ENCODE assay signal across 1 cellular context in the genomic region with DNA sequence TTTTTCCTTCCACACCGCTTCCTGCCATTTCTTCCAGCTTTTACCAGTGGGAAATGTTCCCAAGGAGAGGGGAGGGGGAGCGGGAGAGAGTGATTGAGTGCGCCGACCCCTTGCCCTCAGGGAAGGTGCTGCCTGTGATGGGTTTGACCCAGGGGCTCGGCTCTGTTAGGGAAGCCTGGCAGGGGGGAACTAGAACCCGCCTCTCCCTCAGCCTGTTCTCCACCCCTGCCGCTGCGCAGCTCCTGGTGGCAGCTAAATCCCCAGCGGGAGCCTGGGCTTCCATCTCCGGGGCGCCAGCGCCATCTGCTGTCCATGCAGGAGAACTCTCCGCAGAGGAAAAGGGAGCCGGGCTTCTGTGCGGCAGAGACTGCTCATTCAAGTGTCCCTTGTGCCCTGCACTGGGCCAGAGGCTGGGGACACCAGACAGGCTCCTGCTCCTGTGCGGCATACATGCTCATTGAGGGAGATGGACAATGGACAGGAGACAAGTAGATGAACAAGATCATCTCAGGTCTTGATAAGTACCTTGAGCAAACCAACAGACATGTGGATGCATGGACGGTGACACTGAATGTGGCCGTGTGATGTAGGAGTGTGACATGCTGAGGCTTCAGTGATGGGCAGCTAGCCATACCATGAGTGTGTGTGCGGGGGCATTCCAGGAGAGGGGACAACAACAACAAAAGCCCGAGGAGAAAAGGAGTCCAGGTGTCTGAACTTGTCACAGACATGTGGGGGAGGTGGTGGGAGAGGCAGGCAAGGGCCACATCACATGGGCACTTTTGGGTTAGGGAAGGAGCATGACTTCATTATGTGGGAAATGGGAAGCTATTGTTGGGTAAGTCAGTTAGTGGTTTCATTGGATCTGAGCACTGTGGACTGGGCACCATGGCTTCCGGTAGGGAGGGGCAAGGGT.
TF ChIP-seq lines count a peak whose summit lies in the region.

No MANE protein-coding gene starts in this region.

TF ChIP-seq in HEK293, 187 proteins besides CTCF, POLR2A, EP300 and RAD21 (continued from another document and continues in another):
- TF ChIP-seq, protein P1, sequence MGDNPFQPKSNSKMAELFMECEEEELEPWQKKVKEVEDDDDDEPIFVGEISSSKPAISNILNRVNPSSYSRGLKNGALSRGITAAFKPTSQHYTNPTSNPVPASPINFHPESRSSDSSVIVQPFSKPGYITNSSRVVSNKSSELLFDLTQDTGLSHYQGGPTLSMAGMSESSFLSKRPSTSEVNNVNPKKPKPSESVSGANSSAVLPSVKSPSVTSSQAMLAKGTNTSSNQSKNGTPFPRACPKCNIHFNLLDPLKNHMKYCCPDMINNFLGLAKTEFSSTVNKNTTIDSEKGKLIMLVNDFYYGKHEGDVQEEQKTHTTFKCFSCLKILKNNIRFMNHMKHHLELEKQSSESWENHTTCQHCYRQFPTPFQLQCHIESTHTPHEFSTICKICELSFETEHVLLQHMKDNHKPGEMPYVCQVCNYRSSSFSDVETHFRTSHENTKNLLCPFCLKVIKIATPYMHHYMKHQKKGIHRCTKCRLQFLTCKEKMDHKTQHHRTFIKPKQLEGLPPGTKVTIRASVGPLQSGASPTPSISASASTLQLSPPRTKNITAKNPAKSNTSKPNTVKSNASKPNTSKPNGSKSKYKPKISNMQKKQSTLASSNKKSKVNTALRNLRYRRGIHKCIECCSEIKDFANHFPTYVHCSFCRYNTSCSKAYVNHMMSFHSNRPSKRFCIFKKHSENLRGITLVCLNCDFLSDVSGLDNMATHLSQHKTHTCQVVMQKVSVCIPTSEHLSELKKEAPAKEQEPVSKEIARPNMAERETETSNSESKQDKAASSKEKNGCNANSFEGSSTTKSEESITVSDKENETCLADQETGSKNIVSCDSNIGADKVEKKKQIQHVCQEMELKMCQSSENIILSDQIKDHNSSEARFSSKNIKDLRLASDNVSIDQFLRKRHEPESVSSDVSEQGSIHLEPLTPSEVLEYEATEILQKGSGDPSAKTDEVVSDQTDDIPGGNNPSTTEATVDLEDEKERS (tag by site-specific recombination; IDR thresholded peaks at IDR 0.05): no peak
- TF ChIP-seq KLF1 (tag by site-specific recombination; IDR thresholded peaks at IDR 0.05) (no peak), ZBTB1 (tag by site-specific recombination; IDR thresholded peaks at IDR 0.05) (no peak), ZNF510 (tag by site-specific recombination; IDR thresholded peaks at IDR 0.05; ENCODE audit: insufficient replicate concordance) (no peak), ZSCAN30 (tag by site-specific recombination; IDR thresholded peaks at IDR 0.05) (peak; percentile 79), PRDM4 (tag by site-specific recombination; IDR thresholded peaks at IDR 0.05) (no peak), ZNF24 (tag by site-specific recombination; IDR thresholded peaks at IDR 0.05) (no peak), OSR2 (tag by site-specific recombination; IDR thresholded peaks at IDR 0.05) (peak; percentile 59), ZNF16 (tag by site-specific recombination; IDR thresholded peaks at IDR 0.05; ENCODE audit: low read depth) (no peak), EGR2 (tag by site-specific recombination; IDR thresholded peaks at IDR 0.05; ENCODE audit: low read depth) (peak; percentile 56; the same call in 1 of the 2 replicates), ZBTB26 (tag by site-specific recombination; optimal IDR thresholded peaks at IDR 0.05) (peak; percentile 8), ZNF148 (tag by site-specific recombination; IDR thresholded peaks at IDR 0.05; ENCODE audit: borderline replicate concordance) (no peak), GLIS2 (tag by site-specific recombination; IDR thresholded peaks at IDR 0.05) (peak; percentile 84), ZNF561 (tag by site-specific recombination; IDR thresholded peaks at IDR 0.05; ENCODE audit: borderline replicate concordance) (no peak), REPIN1 (tag by site-specific recombination; IDR thresholded peaks at IDR 0.05; ENCODE audit: low read depth) (no peak), ZNF398 (tag by site-specific recombination; IDR thresholded peaks at IDR 0.05) (peak; percentile 72), ZNF221 (tag by site-specific recombination; IDR thresholded peaks at IDR 0.05; ENCODE audit: borderline replicate concordance) (no peak), GLIS1 (tag by site-specific recombination; IDR thresholded peaks at IDR 0.05) (peak; percentile 92), ZNF426 (tag by site-specific recombination; IDR thresholded peaks at IDR 0.05) (no peak), ZNF114 (tag by site-specific recombination; IDR thresholded peaks at IDR 0.05) (no peak), ZBTB48 (tag by site-specific recombination; IDR thresholded peaks at IDR 0.05) (peak; percentile 42; the same call in 1 of the 2 replicates), ZNF2 (tag by site-specific recombination; IDR thresholded peaks at IDR 0.05) (0 out of 2 replicates have a peak, but pooled peaks have one; percentile 48), PRDM1 (tag by site-specific recombination; IDR thresholded peaks at IDR 0.05) (no peak), ZNF155 (tag by site-specific recombination; IDR thresholded peaks at IDR 0.05) (no peak), ZNF302 (tag by site-specific recombination; IDR thresholded peaks at IDR 0.05; ENCODE audit: low read depth) (no peak), ZNF214 (tag by site-specific recombination; IDR thresholded peaks at IDR 0.05; ENCODE audit: borderline replicate concordance) (no peak), ZNF239 (tag by site-specific recombination; IDR thresholded peaks at IDR 0.05) (no peak), ZNF354C (tag by site-specific recombination; IDR thresholded peaks at IDR 0.05; ENCODE audit: borderline replicate concordance, low read depth) (no peak), SP3 (tag by site-specific recombination; IDR thresholded peaks at IDR 0.05) (no peak), ZNF202 (tag by site-specific recombination; IDR thresholded peaks at IDR 0.05; ENCODE audit: borderline replicate concordance) (no peak), ZNF292 (tag by site-specific recombination; IDR thresholded peaks at IDR 0.05; ENCODE audit: borderline replicate concordance, low read depth) (no peak), ZNF544 (tag by site-specific recombination; IDR thresholded peaks at IDR 0.05) (no peak), ZIC2 (tag by site-specific recombination; IDR thresholded peaks at IDR 0.05) (peak; percentile 96), ZSCAN16 (tag by site-specific recombination; IDR thresholded peaks at IDR 0.05) (no peak), ZNF654 (tag by site-specific recombination; IDR thresholded peaks at IDR 0.05; ENCODE audit: low read depth) (peak; percentile 96), ZNF391 (tag by site-specific recombination; IDR thresholded peaks at IDR 0.05; ENCODE audit: borderline replicate concordance, low read depth) (peak; percentile 65; the same call in 1 of the 2 replicates), ZNF10 (tag by site-specific recombination; IDR thresholded peaks at IDR 0.05) (no peak)
- TF ChIP-seq, protein P2, sequence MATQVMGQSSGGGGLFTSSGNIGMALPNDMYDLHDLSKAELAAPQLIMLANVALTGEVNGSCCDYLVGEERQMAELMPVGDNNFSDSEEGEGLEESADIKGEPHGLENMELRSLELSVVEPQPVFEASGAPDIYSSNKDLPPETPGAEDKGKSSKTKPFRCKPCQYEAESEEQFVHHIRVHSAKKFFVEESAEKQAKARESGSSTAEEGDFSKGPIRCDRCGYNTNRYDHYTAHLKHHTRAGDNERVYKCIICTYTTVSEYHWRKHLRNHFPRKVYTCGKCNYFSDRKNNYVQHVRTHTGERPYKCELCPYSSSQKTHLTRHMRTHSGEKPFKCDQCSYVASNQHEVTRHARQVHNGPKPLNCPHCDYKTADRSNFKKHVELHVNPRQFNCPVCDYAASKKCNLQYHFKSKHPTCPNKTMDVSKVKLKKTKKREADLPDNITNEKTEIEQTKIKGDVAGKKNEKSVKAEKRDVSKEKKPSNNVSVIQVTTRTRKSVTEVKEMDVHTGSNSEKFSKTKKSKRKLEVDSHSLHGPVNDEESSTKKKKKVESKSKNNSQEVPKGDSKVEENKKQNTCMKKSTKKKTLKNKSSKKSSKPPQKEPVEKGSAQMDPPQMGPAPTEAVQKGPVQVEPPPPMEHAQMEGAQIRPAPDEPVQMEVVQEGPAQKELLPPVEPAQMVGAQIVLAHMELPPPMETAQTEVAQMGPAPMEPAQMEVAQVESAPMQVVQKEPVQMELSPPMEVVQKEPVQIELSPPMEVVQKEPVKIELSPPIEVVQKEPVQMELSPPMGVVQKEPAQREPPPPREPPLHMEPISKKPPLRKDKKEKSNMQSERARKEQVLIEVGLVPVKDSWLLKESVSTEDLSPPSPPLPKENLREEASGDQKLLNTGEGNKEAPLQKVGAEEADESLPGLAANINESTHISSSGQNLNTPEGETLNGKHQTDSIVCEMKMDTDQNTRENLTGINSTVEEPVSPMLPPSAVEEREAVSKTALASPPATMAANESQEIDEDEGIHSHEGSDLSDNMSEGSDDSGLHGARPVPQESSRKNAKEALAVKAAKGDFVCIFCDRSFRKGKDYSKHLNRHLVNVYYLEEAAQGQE (tag by site-specific recombination; IDR thresholded peaks at IDR 0.05): no peak
- TF ChIP-seq, protein P3, sequence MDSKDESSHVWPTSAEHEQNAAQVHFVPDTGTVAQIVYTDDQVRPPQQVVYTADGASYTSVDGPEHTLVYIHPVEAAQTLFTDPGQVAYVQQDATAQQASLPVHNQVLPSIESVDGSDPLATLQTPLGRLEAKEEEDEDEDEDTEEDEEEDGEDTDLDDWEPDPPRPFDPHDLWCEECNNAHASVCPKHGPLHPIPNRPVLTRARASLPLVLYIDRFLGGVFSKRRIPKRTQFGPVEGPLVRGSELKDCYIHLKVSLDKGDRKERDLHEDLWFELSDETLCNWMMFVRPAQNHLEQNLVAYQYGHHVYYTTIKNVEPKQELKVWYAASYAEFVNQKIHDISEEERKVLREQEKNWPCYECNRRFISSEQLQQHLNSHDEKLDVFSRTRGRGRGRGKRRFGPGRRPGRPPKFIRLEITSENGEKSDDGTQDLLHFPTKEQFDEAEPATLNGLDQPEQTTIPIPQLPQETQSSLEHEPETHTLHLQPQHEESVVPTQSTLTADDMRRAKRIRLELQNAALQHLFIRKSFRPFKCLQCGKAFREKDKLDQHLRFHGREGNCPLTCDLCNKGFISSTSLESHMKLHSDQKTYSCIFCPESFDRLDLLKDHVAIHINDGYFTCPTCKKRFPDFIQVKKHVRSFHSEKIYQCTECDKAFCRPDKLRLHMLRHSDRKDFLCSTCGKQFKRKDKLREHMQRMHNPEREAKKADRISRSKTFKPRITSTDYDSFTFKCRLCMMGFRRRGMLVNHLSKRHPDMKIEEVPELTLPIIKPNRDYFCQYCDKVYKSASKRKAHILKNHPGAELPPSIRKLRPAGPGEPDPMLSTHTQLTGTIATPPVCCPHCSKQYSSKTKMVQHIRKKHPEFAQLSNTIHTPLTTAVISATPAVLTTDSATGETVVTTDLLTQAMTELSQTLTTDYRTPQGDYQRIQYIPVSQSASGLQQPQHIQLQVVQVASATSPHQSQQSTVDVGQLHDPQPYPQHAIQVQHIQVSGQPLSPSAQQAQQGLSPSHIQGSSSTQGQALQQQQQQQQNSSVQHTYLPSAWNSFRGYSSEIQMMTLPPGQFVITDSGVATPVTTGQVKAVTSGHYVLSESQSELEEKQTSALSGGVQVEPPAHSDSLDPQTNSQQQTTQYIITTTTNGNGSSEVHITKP (tag by site-specific recombination; IDR thresholded peaks at IDR 0.05): peak; percentile 62
